15 cellular contexts compared by ENCODE assay signal in genomic region chr6:157131250-157131649, GRCh38.
"Had no signal": no experiment of that assay in that cellular context is flagged by ENCODE, and none has a peak within 500 bp of the region (broad histone marks: within the 10 kb centered on the region; RNA-seq: fewer than 3 reads in every experiment).

No MANE protein-coding gene starts in this region.

- H3K9me3 ChIP-seq: esophagus squamous epithelium, sigmoid colon, tibial artery had no signal

- H3K9me3 Mint-ChIP-seq: activated CD8-positive, alpha-beta T cell treated with anti-CD3 and anti-CD28 coated beads for 36 hours; activated naive CD4-positive, alpha-beta T cell treated with anti-CD3 and anti-CD28 coated beads, Interleukin-2, amount 50 U/mL, for 24 hours; memory B cell; stimulated activated memory B cell treated with anti-CD40 and anti-IgM and Interleukin-4, amounts not matched to agents 10 μg/mL and 1 μg/mL and 100 μg/mL, for 72 hours had no signal

- DNase-seq: activated CD4-positive, alpha-beta T cell treated with anti-CD3 and anti-CD28 coated beads for 4 hours; activated CD8-positive, alpha-beta T cell treated with anti-CD3 and anti-CD28 coated beads for 36 hours; activated effector memory CD4-positive, alpha-beta T cell treated with anti-CD3 and anti-CD28 coated beads, Interleukin-2, amount 50 U/mL, for 16 hours; activated T-cell treated with anti-CD3 and anti-CD28 coated beads, Interleukin-2, amount 50 U/mL, for 1 hour; amniotic stem cell; dermis blood vessel endothelial cell; effector memory CD4-positive, alpha-beta T cell; esophagus squamous epithelium; sigmoid colon; stimulated activated CD4-positive, alpha-beta T cell treated with anti-CD3 and anti-CD28 coated beads, Interleukin-4, amount 100 ng/mL, for 24 hours; SW 1271; tibial artery had no signal

- H3K27ac ChIP-seq: esophagus squamous epithelium, sigmoid colon, tibial artery had no signal

- H3K27ac Mint-ChIP-seq: activated CD8-positive, alpha-beta T cell treated with anti-CD3 and anti-CD28 coated beads for 36 hours; activated naive CD4-positive, alpha-beta T cell treated with anti-CD3 and anti-CD28 coated beads, Interleukin-2, amount 50 U/mL, for 24 hours; memory B cell; stimulated activated memory B cell treated with anti-CD40 and anti-IgM and Interleukin-4, amounts not matched to agents 10 μg/mL and 1 μg/mL and 100 μg/mL, for 72 hours had no signal

- H3K4me3 Mint-ChIP-seq: activated CD8-positive, alpha-beta T cell treated with anti-CD3 and anti-CD28 coated beads for 36 hours; activated naive CD4-positive, alpha-beta T cell treated with anti-CD3 and anti-CD28 coated beads, Interleukin-2, amount 50 U/mL, for 24 hours; memory B cell; stimulated activated memory B cell treated with anti-CD40 and anti-IgM and Interleukin-4, amounts not matched to agents 10 μg/mL and 1 μg/mL and 100 μg/mL, for 72 hours had no signal

- H3K4me3 ChIP-seq: esophagus squamous epithelium, sigmoid colon, tibial artery had no signal

- H3K27me3 ChIP-seq: esophagus squamous epithelium, sigmoid colon, tibial artery had no signal

- H3K27me3 Mint-ChIP-seq: activated CD8-positive, alpha-beta T cell treated with anti-CD3 and anti-CD28 coated beads for 36 hours; activated naive CD4-positive, alpha-beta T cell treated with anti-CD3 and anti-CD28 coated beads, Interleukin-2, amount 50 U/mL, for 24 hours; memory B cell; stimulated activated memory B cell treated with anti-CD40 and anti-IgM and Interleukin-4, amounts not matched to agents 10 μg/mL and 1 μg/mL and 100 μg/mL, for 72 hours had no signal

- ATAC-seq: activated CD8-positive, alpha-beta T cell treated with anti-CD3 and anti-CD28 coated beads for 36 hours; stimulated activated memory B cell treated with anti-CD40 and anti-IgM and Interleukin-4, amounts not matched to agents 10 μg/mL and 1 μg/mL and 100 μg/mL, for 72 hours had no signal
